8 cellular contexts compared by ENCODE assay signal in genomic region chr3:184584001-184584891, GRCh38. TPM values are rescaled to one million over a fixed set of nuclear protein-coding genes. Genes with fewer than 3 reads are reported as not detected.
DNase-seq lines count a peak whose midpoint lies in the region; ATAC-seq and TF ChIP-seq lines count a peak whose summit lies in the region.

No MANE protein-coding gene starts in this region.

- no peak for TF ChIP-seq POLR2A in prostate gland (IDR thresholded peaks at IDR 0.05)

- no TSS peak for BruUV-seq in PC-3 (replicated peaks; lab: Mats Ljungman, UMichigan)
- BruUV-seq in PC-9 (replicated peaks; lab: Mats Ljungman, UMichigan): no TSS peak

- TF ChIP-seq CTCF in PC-3 (conservative IDR thresholded peaks at IDR 0.05; ENCODE audit: low read depth, low read length) (0 out of 2 replicates have a peak, but pooled peaks have one; percentile 25), prostate gland (IDR thresholded peaks at IDR 0.05) (peak in 2 of 4 experiments; percentile 7 to 15), PC-9 (conservative IDR thresholded peaks at IDR 0.05) (no peak)

- H3K4me3 ChIP-seq in PC-3 (ENCODE audit: low read length) (no peak overlapping the region), prostate gland (peak overlapping the region; percentile 21 to 30), PC-9 (no peak overlapping the region)

- H3K79me2 ChIP-seq in PC-3 (ENCODE audit: low read length): no peaks in the 10 kb centered on the region
- no peaks in the 10 kb centered on the region for H3K79me2 ChIP-seq in PC-9 (ENCODE audit: low read depth)

- H3K27ac ChIP-seq in PC-3 (ENCODE audit: low read length) (no peak overlapping the region), prostate gland (peak overlapping the region; percentile 33 to 36), PC-9 (no peak overlapping the region)

- no peak overlapping the region for H3K4me2 ChIP-seq in PC-3 (ENCODE audit: low read length)
- no peak overlapping the region for H3K4me2 ChIP-seq in PC-9

- CTCF ChIA-PET in PC-3 (lab: Charles Lee): no interaction called here
- CTCF ChIA-PET in PC-9 (lab: Charles Lee): interaction anchor here (0.6 kb wide), 1 partner anchor 8 kb away, joined by 3 read pairs; no protein-coding TSS in a partner anchor

- H3K4me1 ChIP-seq in PC-3 (ENCODE audit: insufficient read depth, low read length) (no peaks in the 10 kb centered on the region), prostate gland (replicated peaks) (no peaks in the 10 kb centered on the region), PC-9 (replicated peaks; ENCODE audit: insufficient read depth) (no peaks in the 10 kb centered on the region)

- no peaks in the 10 kb centered on the region for H3F3A ChIP-seq in PC-3 (ENCODE audit: low read length, unreplicated experiment)
- H3F3A ChIP-seq in PC-9 (ENCODE audit: insufficient read depth, low read depth): no peaks in the 10 kb centered on the region

- ATAC-seq in PC-3: 0 out of 2 replicates have a peak, but pooled peaks have one; percentile 17
- ATAC-seq in Right ventricle myocardium superior (ENCODE audit: poor library complexity): peak; percentile 23
- no peak for ATAC-seq in HG02970 (IDR thresholded peaks at IDR 0.05; ENCODE audit: low FRiP score, unreplicated experiment)
- no peak for ATAC-seq in GM19467 (IDR thresholded peaks at IDR 0.05; ENCODE audit: unreplicated experiment)

- 65% methylated on average over 42 of the region's 43 CpGs for WGBS in prostate gland

- DNase-seq in ELF-1 (ENCODE audit: low read depth, low spot score) (peak; percentile 84), PC-3 (no peak), Right ventricle myocardium superior (no peak), prostate gland (ENCODE audit: low spot score) (no peak), LoVo (ENCODE audit: low spot score) (no peak), PC-9 (no peak)

- H3K36me3 ChIP-seq in PC-3 (ENCODE audit: low read depth, low read length): peaks cover 4% of the 10 kb centered on the region
- no peaks in the 10 kb centered on the region for H3K36me3 ChIP-seq in prostate gland
- H3K36me3 ChIP-seq in PC-9 (ENCODE audit: low read depth): no peaks in the 10 kb centered on the region

- H3K9me3 ChIP-seq in PC-3 (ENCODE audit: low read length) (no peaks in the 10 kb centered on the region), prostate gland (no peaks in the 10 kb centered on the region), PC-9 (ENCODE audit: insufficient read depth, low read depth) (no peaks in the 10 kb centered on the region)

- POLR2A ChIA-PET in PC-3 (lab: Charles Lee; ENCODE audit: unreplicated experiment) (no interaction called here), PC-9 (lab: Charles Lee; ENCODE audit: unreplicated experiment) (no interaction called here)

- H3K27me3 ChIP-seq in PC-3 (ENCODE audit: low read length) (no peaks in the 10 kb centered on the region), prostate gland (replicated peaks; ENCODE audit: insufficient read depth) (no peaks in the 10 kb centered on the region), PC-9 (ENCODE audit: insufficient read depth, low read depth) (peaks cover 3% of the 10 kb centered on the region; the same call in 1 of the 2 replicates)

- no peaks in the 10 kb centered on the region for H4K20me1 ChIP-seq in PC-3 (ENCODE audit: low read length)
- H4K20me1 ChIP-seq in PC-9 (ENCODE audit: insufficient read depth): 0 out of 2 replicates have a peak, but pooled peaks cover 2% of the 10 kb centered on the region

- no peak overlapping the region for H3K9ac ChIP-seq in PC-3 (ENCODE audit: low read length)

- H3K9me2 ChIP-seq in PC-3 (replicated peaks; ENCODE audit: low read length): no peaks in the 10 kb centered on the region
- no peaks in the 10 kb centered on the region for H3K9me2 ChIP-seq in PC-9 (ENCODE audit: insufficient read depth)

- intact Hi-C loops in PC-3 (cut with micrococcal nuclease): no loop called here
- intact Hi-C loops in Right ventricle myocardium superior (cut with DNase I): no loop called here
- intact Hi-C loops in prostate gland (cut with DNase I): no loop called here
- intact Hi-C loops in PC-9 (cut with micrococcal nuclease; ENCODE audit: unreplicated experiment): no loop called here

- H2AFZ ChIP-seq in PC-3 (ENCODE audit: low read length) (no peak overlapping the region), PC-9 (no peak overlapping the region)

RNA-seq across cellular contexts. Expression of gene EPHB3, which starts 22.7 kb away (rescaled TPM):
- total RNA-seq in PC-3 (2014; rRNA removed): 18.2 and 23.1 TPM in 2 replicates
- total RNA-seq in Right ventricle myocardium superior: 2.2 TPM
- total RNA-seq in prostate gland: 10 to 100 TPM; 11.9 to 25.2 TPM
- total RNA-seq in PC-9 (2021): 12.0 and 15.7 TPM in 2 replicates

Comparison
In these comparisons a context has a peak if more than half of its experiments do, and no peak if none do; other contexts are left out.
1. ATAC-seq: peak in PC-3 (single experiment) and Right ventricle myocardium superior (single experiment); none in HG02970 (single experiment) and GM19467 (single experiment).
2. H3K27ac ChIP-seq: peak in prostate gland (2 of 2); none in PC-3 (single experiment) and PC-9 (single experiment).
3. H3K4me3 ChIP-seq: peak in prostate gland (2 of 2); none in PC-3 (single experiment) and PC-9 (single experiment).